ENCODE assay signal across 1 cellular context in the genomic region with DNA sequence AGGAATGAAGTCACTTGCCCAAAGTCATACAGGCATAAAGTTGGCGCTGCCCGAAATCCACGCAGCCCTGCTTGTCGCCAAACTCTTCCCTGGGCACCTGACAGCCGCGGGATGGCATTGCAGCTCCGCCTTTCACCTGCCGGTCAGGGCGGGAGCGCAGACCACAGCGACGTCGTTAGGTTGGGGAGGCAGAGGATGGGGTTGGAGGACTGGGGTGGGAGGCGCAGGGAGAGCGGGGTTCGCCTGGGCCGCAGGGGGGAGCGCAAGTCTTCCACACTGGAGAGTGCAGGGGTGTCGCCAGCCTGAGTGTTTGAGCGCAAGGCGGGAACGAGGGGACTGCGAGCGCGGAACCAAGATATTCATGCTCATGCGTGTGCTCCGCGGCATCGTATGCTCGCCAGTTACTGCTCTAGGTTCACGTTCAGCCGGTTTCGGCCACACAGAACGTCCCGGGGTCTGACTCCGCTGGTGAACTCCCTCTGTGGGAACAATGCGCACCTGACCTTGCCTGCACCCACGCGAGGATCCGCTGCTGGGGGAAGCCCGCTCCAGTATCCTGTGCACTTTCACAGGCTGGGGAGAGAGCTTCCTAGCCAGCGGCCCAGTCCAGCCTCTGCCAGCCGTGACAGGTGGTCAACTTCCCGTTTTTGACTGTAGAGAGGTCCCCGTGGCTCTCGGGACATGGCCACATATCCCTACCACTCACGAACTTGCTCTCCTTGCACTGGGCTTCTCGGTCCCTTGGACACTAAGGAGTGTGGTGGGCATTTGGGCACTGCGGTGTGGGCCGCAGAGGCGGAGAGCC.
TF ChIP-seq lines count a peak whose summit lies in the region.

No MANE protein-coding gene starts in this region.

TF ChIP-seq in GM12878, 131 proteins besides CTCF, POLR2A, EP300 and RAD21:
- TF ChIP-seq PKNOX1 (IDR thresholded peaks at IDR 0.05) (no peak), HDAC6 (IDR thresholded peaks at IDR 0.05; ENCODE audit: unreplicated experiment) (peak; percentile 73)
